In the genomic region with DNA sequence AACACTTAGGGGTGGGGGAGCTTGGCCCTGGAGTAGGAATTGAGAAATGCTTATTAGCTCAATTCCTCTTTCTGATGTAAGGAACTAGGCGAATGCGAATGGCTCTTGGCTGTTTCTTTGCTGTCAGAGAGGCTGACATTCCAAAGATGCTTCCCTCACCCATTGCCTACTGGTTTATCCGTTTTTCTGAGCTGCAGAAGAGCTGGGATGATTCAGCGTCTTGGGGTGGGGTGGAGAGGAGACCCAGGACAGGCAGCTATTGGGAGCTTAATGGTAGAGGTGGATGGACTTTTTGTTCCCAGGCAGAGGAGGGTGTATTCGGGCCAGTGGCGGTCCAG, we compare ENCODE assay signal across 8 cellular contexts. TPM values are rescaled to one million over a fixed set of nuclear protein-coding genes. Genes with fewer than 3 reads are reported as not detected.
DNase-seq lines count a peak whose midpoint lies in the region; ATAC-seq, FAIRE-seq and TF ChIP-seq lines count a peak whose summit lies in the region.
"Had no signal": no experiment of that assay in that cellular context is flagged by ENCODE, and none has a peak within 500 bp of the region (broad histone marks: within the 10 kb centered on the region; RNA-seq: fewer than 3 reads in every experiment).

No MANE protein-coding gene starts in this region.

- TF ChIP-seq EP300 in transverse colon (IDR thresholded peaks at IDR 0.05; ENCODE audit: low read depth) = no peak

- CTCF ChIA-PET in activated naive CD4-positive, alpha-beta T cell treated with anti-CD3 and anti-CD28 coated beads, Interleukin-2, amount 10 ng/mL, durations not matched to agents 7 days and 5 days (lab: Charles Lee) = interaction anchor here (0.6 to 1.5 kb wide), 3 partner anchors 8 to 120 kb away, joined by 3 read pairs; no protein-coding TSS in a partner anchor

- H3K4me3 ChIP-seq in MG63 (no peak overlapping the region), lower lobe of right lung (no peak overlapping the region), transverse colon (no peak overlapping the region)

- H3K4me3 Mint-ChIP-seq in central memory CD8-positive, alpha-beta T cell = no peak overlapping the region
- H3K4me3 Mint-ChIP-seq in activated naive CD4-positive, alpha-beta T cell treated with anti-CD3 and anti-CD28 coated beads, Interleukin-2, amount 10 ng/mL, durations not matched to agents 7 days and 5 days = no peak overlapping the region

- no peak for ATAC-seq in central memory CD8-positive, alpha-beta T cell (replicated peaks; ENCODE audit: extremely low read depth, poor library complexity, severe bottlenecking)
- peak; percentile 63 to 69 for ATAC-seq in lower lobe of right lung
- ATAC-seq in GM18868 (IDR thresholded peaks at IDR 0.05; ENCODE audit: unreplicated experiment) = no peak
- ATAC-seq: esophagus mucosa had no signal

- H3K36me3 ChIP-seq in MG63 = peaks cover 35% of the 10 kb centered on the region
- peaks cover 72% of the 10 kb centered on the region for H3K36me3 ChIP-seq in lower lobe of right lung
- H3K36me3 ChIP-seq in transverse colon = no peaks in the 10 kb centered on the region

- TF ChIP-seq CTCF in lower lobe of right lung (IDR thresholded peaks at IDR 0.05) = no peak
- no peak for TF ChIP-seq CTCF in transverse colon (IDR thresholded peaks at IDR 0.05)
- no peak for TF ChIP-seq CTCF in D721Med (IDR thresholded peaks at IDR 0.05; ENCODE audit: insufficient read depth, missing control alignments)

- FAIRE-seq in D721Med (lab: Jason Lieb, UNC) = no peak

- in situ Hi-C loops in transverse colon (cut with MboI; ENCODE audit: low pct_ligation_motif_present in 1 of 4, low pct_unique_long_range_greater_than_20kb in 1 of 4, low sequenced_read_pairs in 3 of 4) = no loop called here

- peaks cover 68% of the 10 kb centered on the region for H3K4me1 Mint-ChIP-seq in central memory CD8-positive, alpha-beta T cell
- H3K4me1 Mint-ChIP-seq in activated naive CD4-positive, alpha-beta T cell treated with anti-CD3 and anti-CD28 coated beads, Interleukin-2, amount 10 ng/mL, durations not matched to agents 7 days and 5 days = peaks cover 38% of the 10 kb centered on the region

- H3K27me3 ChIP-seq in MG63 (no peaks in the 10 kb centered on the region), lower lobe of right lung (ENCODE audit: low read depth) (no peaks in the 10 kb centered on the region), transverse colon (no peaks in the 10 kb centered on the region)

- H3K4me1 ChIP-seq in lower lobe of right lung (peaks cover 99% of the 10 kb centered on the region), transverse colon (peaks cover 36 to 71% (median 56%) of the 10 kb centered on the region in 4 donors)

- peak overlapping the region; percentile 38 for H3K27ac Mint-ChIP-seq in central memory CD8-positive, alpha-beta T cell (ENCODE audit: low read depth)
- H3K27ac Mint-ChIP-seq in activated naive CD4-positive, alpha-beta T cell treated with anti-CD3 and anti-CD28 coated beads, Interleukin-2, amount 10 ng/mL, durations not matched to agents 7 days and 5 days = no peak overlapping the region

- H3K9me3 Mint-ChIP-seq in central memory CD8-positive, alpha-beta T cell = no peaks in the 10 kb centered on the region
- H3K9me3 Mint-ChIP-seq in activated naive CD4-positive, alpha-beta T cell treated with anti-CD3 and anti-CD28 coated beads, Interleukin-2, amount 10 ng/mL, durations not matched to agents 7 days and 5 days = no peaks in the 10 kb centered on the region

- H3K27ac ChIP-seq in lower lobe of right lung = peak overlapping the region; percentile 64
- peak overlapping the region; percentile 75 to 85 (median 82) for H3K27ac ChIP-seq in transverse colon

- peaks cover 47% of the 10 kb centered on the region for H3K36me3 Mint-ChIP-seq in central memory CD8-positive, alpha-beta T cell (ENCODE audit: insufficient read depth)
- H3K36me3 Mint-ChIP-seq in activated naive CD4-positive, alpha-beta T cell treated with anti-CD3 and anti-CD28 coated beads, Interleukin-2, amount 10 ng/mL, durations not matched to agents 7 days and 5 days = peaks cover 62% of the 10 kb centered on the region

- intact Hi-C loops in lower lobe of right lung (cut with DNase I) (no loop called here), transverse colon (cut with DNase I; ENCODE audit: low total_unique reads) (no loop called here)

- H3K9me3 ChIP-seq in MG63 (no peaks in the 10 kb centered on the region), lower lobe of right lung (no peaks in the 10 kb centered on the region), transverse colon (no peaks in the 10 kb centered on the region)

- DNase-seq in MG63 (peak; percentile 61), lower lobe of right lung (no peak), transverse colon (peak; percentile 35), D721Med (ENCODE audit: insufficient read length, low spot score) (no peak)
- DNase-seq in central memory CD8-positive, alpha-beta T cell (ENCODE audit: low spot score in 2 of 2) = no peak
- DNase-seq in activated naive CD4-positive, alpha-beta T cell treated with anti-CD3 and anti-CD28 coated beads, Interleukin-2, amount 10 ng/mL, durations not matched to agents 7 days and 5 days = no peak

- H3K27me3 Mint-ChIP-seq in central memory CD8-positive, alpha-beta T cell = no peaks in the 10 kb centered on the region
- no peaks in the 10 kb centered on the region for H3K27me3 Mint-ChIP-seq in activated naive CD4-positive, alpha-beta T cell treated with anti-CD3 and anti-CD28 coated beads, Interleukin-2, amount 10 ng/mL, durations not matched to agents 7 days and 5 days

- TF ChIP-seq POLR2A in transverse colon (IDR thresholded peaks at IDR 0.05) = no peak

- 20 to 64% methylated on average over 2 to 6 of the region's 6 CpGs for WGBS in transverse colon (ENCODE audit: low coverage in 1 of 2), 2 donors

RNA-seq across cellular contexts. Expression of a gene that starts 9.8 kb away (rescaled TPM):
- 10.9 and 25.0 TPM in 2 replicates for total RNA-seq in MG63 (2014; rRNA removed; shearing (Covaris generic); ENCODE audit: low replicate concordance)
- total RNA-seq in lower lobe of right lung = 68.3 TPM
- 10 to 100 TPM in 2 of 4 donors, 1 to 10 TPM in 2; 4.6 to 12.3 (median 9.8) TPM for total RNA-seq in transverse colon

RNA-seq across cellular contexts. Expression of a gene that starts 26.0 kb away (rescaled TPM):
- total RNA-seq in MG63 (2014; rRNA removed; shearing (Covaris generic); ENCODE audit: low replicate concordance) = 8.1 and 8.5 TPM in 2 replicates
- total RNA-seq in lower lobe of right lung (1.4 TPM), transverse colon (10 to 100 TPM in 1 of 4 donors, 1 to 10 TPM in 3; 1.1 to 49.8 (median 2.3) TPM)

Comparison
In these comparisons a context has a peak if more than half of its experiments do, and no peak if none do; other contexts are left out.
1. DNase-seq: peak in MG63 (single experiment) and transverse colon (single experiment); none in central memory CD8-positive, alpha-beta T cell (0 of 2), lower lobe of right lung (single experiment), D721Med (single experiment) and activated naive CD4-positive, alpha-beta T cell treated with anti-CD3 and anti-CD28 coated beads, Interleukin-2, amount 10 ng/mL, durations not matched to agents 7 days and 5 days (single experiment).
2. ATAC-seq: peak in lower lobe of right lung (2 of 2); none in central memory CD8-positive, alpha-beta T cell (single experiment) and GM18868 (single experiment).